In genomic region chr6:155152211-155153076, GRCh38 we compare ENCODE assay signal across 13 cellular contexts.
A peak's percentile ranks its signal among the peaks of the same experiment; 100 is the strongest.
DNase-seq lines count a peak whose midpoint lies in the region; ATAC-seq and TF ChIP-seq lines count a peak whose summit lies in the region.
"Had no signal": no experiment of that assay in that cellular context is flagged by ENCODE, and none has a peak within 500 bp of the region (broad histone marks: within the 10 kb centered on the region; RNA-seq: fewer than 3 reads in every experiment).

No MANE protein-coding gene starts in this region.

- H3K9me3 ChIP-seq in BE2C (no peaks in the 10 kb centered on the region), mucosa of descending colon (no peaks in the 10 kb centered on the region), heart left ventricle (no peaks in the 10 kb centered on the region)
- H3K9me3 ChIP-seq: stomach had no signal

- WGBS in heart left ventricle, 4 donors: 74 to 83% (median 78%) methylated on average over 7 to 11 of the region's 11 CpGs

- TF ChIP-seq CTCF in BE2C (IDR thresholded peaks at IDR 0.05; ENCODE audit: low read depth, low read length) (peak; percentile 52), GM12874 (IDR thresholded peaks at IDR 0.05; ENCODE audit: insufficient read depth, low read depth, low read length) (0 out of 2 replicates have a peak, but pooled peaks have one; percentile 11), fibroblast of villous mesenchyme (IDR thresholded peaks at IDR 0.05; ENCODE audit: insufficient read depth, low read depth, low read length) (peak; percentile 40), mucosa of descending colon (IDR thresholded peaks at IDR 0.05) (no peak), heart left ventricle (IDR thresholded peaks at IDR 0.05) (peak in 1 of 12 donors; percentile 9)

- intact Hi-C loops in mucosa of descending colon (cut with DNase I, micrococcal nuclease): no loop called here
- intact Hi-C loops in cardiac septum (cut with DNase I): no loop called here
- intact Hi-C loops in heart left ventricle (cut with DNase I): no loop called here

- DNase-seq in BE2C (peak; percentile 28), SW480 (ENCODE audit: low spot score) (peak; percentile 25), fibroblast of villous mesenchyme (ENCODE audit: low read depth) (no peak), mucosa of descending colon (no peak), RKO (ENCODE audit: low spot score) (no peak), cardiac septum (ENCODE audit: low spot score) (no peak), heart left ventricle (no peak)
- DNase-seq: aorta, NCI-H226, SHP77, stomach had no signal

- no peak overlapping the region for H3K27ac ChIP-seq in heart left ventricle
- H3K27ac ChIP-seq: epithelial cell of prostate, stomach had no signal

- ATAC-seq in mucosa of descending colon (no peak), heart left ventricle (no peak)

- no peak for TF ChIP-seq POLR2A in heart left ventricle (IDR thresholded peaks at IDR 0.05)

- H3K4me3 ChIP-seq in BE2C (ENCODE audit: low read depth, low read length): no peak overlapping the region
- no peak overlapping the region for H3K4me3 ChIP-seq in fibroblast of villous mesenchyme (ENCODE audit: low read depth, low read length)
- no peak overlapping the region for H3K4me3 ChIP-seq in mucosa of descending colon
- H3K4me3 ChIP-seq in heart left ventricle: no peak overlapping the region
- H3K4me3 ChIP-seq: stomach had no signal

- H3K36me3 ChIP-seq in BE2C (no peaks in the 10 kb centered on the region), mucosa of descending colon (ENCODE audit: low read depth) (no peaks in the 10 kb centered on the region), heart left ventricle (no peaks in the 10 kb centered on the region)

- peaks cover 12% of the 10 kb centered on the region for H3K4me1 ChIP-seq in BE2C
- peaks cover 7% of the 10 kb centered on the region for H3K4me1 ChIP-seq in mucosa of descending colon (ENCODE audit: low read depth)
- H3K4me1 ChIP-seq in heart left ventricle: peaks cover 0 to 12% (median 0%) of the 10 kb centered on the region in 12 donors

- H3K27me3 ChIP-seq in BE2C: no peaks in the 10 kb centered on the region
- H3K27me3 ChIP-seq in heart left ventricle: no peaks in the 10 kb centered on the region
- H3K27me3 ChIP-seq: stomach had no signal

Comparison
In these comparisons a context has a peak if more than half of its experiments do, and no peak if none do; other contexts are left out.
1. DNase-seq: peak in BE2C (single experiment) and SW480 (single experiment); none in fibroblast of villous mesenchyme (single experiment), mucosa of descending colon (0 of 3), RKO (single experiment), cardiac septum (single experiment) and heart left ventricle (0 of 5).